In the genomic region with DNA sequence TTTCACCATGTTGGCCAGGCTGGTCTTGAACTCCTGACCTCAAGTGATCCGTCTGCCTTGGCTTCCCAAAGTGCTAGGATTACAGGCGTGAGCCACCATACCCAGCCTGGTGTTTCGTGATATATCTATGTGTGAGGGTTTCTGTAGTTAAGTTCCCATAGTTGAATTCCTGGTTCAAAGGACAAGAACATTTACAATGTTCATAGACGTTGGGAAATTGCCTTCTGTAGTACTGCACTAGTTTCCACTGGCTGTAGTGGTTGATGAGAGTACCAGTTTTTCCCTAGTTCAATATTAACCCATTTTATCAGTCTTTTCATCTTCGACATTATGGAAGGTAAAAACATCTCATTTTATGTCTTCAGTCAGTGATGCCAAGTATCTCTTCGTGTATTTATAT, we compare ENCODE assay signal across 12 cellular contexts.
"Had no signal": no experiment of that assay in that cellular context is flagged by ENCODE, and none has a peak within 500 bp of the region (broad histone marks: within the 10 kb centered on the region; RNA-seq: fewer than 3 reads in every experiment).

No MANE protein-coding gene starts in this region.

- DNase-seq: activated CD4-positive, alpha-beta T cell treated with anti-CD3 and anti-CD28 coated beads for 4 hours; activated naive CD4-positive, alpha-beta T cell; activated naive CD8-positive, alpha-beta T cell treated with anti-CD3 and anti-CD28 coated beads, Interleukin-2, amount 50 U/mL, for 24 hours; caudate nucleus; cortex of kidney; effector memory CD4-positive, alpha-beta T cell; hypothalamus; nephron progenitor cell; sigmoid colon; stimulated activated CD4-positive, alpha-beta T cell treated with anti-CD3 and anti-CD28 coated beads, Interleukin-2, amount 100 ng/mL, for 48 hours; T-cell; WERI-Rb-1 had no signal

- H3K27ac ChIP-seq: WERI-Rb-1 had no signal

- H3K36me3 ChIP-seq: sigmoid colon, WERI-Rb-1 had no signal

- H3K9me3 ChIP-seq: sigmoid colon had no signal

- ATAC-seq: T-cell had no signal

- H3K27me3 ChIP-seq: sigmoid colon had no signal

- H3K4me3 ChIP-seq: sigmoid colon had no signal
